ENCODE assay signal across 20 cellular contexts in genomic region chr1:226943927-226944326, GRCh38. TPM values are rescaled to one million over a fixed set of nuclear protein-coding genes. Genes with fewer than 3 reads are reported as not detected.
DNase-seq lines count a peak whose midpoint lies in the region; ATAC-seq and TF ChIP-seq lines count a peak whose summit lies in the region.
"Had no signal": no experiment of that assay in that cellular context is flagged by ENCODE, and none has a peak within 500 bp of the region (broad histone marks: within the 10 kb centered on the region; RNA-seq: fewer than 3 reads in every experiment).

No MANE protein-coding gene starts in this region.

- TF ChIP-seq POLR2A in esophagus muscularis mucosa (IDR thresholded peaks at IDR 0.05; ENCODE audit: low read depth) (no peak), prostate gland (IDR thresholded peaks at IDR 0.05) (no peak)

- 100% methylated on average over 2 of the region's 2 CpGs for WGBS in esophagus muscularis mucosa
- WGBS in prostate gland: 94% methylated on average over 2 of the region's 2 CpGs

- TF ChIP-seq CTCF in esophagus muscularis mucosa (IDR thresholded peaks at IDR 0.05) (no peak), progenitor cell of endocrine pancreas (IDR thresholded peaks at IDR 0.05; ENCODE audit: unreplicated experiment) (no peak), prostate gland (IDR thresholded peaks at IDR 0.05) (no peak)

- peak overlapping the region; percentile 78 to 87 (median 82) for H3K27ac Mint-ChIP-seq in CD4-positive, CD25-positive, alpha-beta regulatory T cell
- H3K27ac Mint-ChIP-seq in T-helper 17 cell (peak overlapping the region; percentile 69), progenitor cell of endocrine pancreas (peak overlapping the region; percentile 96)
- H3K27ac Mint-ChIP-seq: activated CD8-positive, alpha-beta T cell treated with anti-CD3 and anti-CD28 coated beads for 36 hours; activated naive CD8-positive, alpha-beta T cell treated with anti-CD3 and anti-CD28 coated beads, Interleukin-2, amount 50 U/mL, for 24 hours; T-cell had no signal

- peaks cover 5% of the 10 kb centered on the region for H3K36me3 ChIP-seq in CD4-positive, CD25-positive, alpha-beta regulatory T cell (ENCODE audit: control insufficient read depth, insufficient read depth, low read length)
- no peaks in the 10 kb centered on the region for H3K36me3 ChIP-seq in esophagus muscularis mucosa
- H3K36me3 ChIP-seq in prostate gland: no peaks in the 10 kb centered on the region

- no peak for ATAC-seq in CD4-positive, CD25-positive, alpha-beta regulatory T cell (ENCODE audit: low read depth in 2 of 2)
- no peak for ATAC-seq in T-helper 17 cell
- ATAC-seq: activated CD8-positive, alpha-beta T cell treated with anti-CD3 and anti-CD28 coated beads for 36 hours; activated naive CD8-positive, alpha-beta T cell treated with anti-CD3 and anti-CD28 coated beads, Interleukin-2, amount 50 U/mL, for 24 hours; activated T-cell treated with anti-CD3 and anti-CD28 coated beads, Interleukin-2, amount 50 U/mL, for 72 hours; sciatic nerve; T-cell had no signal

- peaks cover 28% of the 10 kb centered on the region for H3K36me3 Mint-ChIP-seq in CD4-positive, CD25-positive, alpha-beta regulatory T cell
- H3K36me3 Mint-ChIP-seq in T-helper 17 cell (ENCODE audit: low read depth) (no peaks in the 10 kb centered on the region), progenitor cell of endocrine pancreas (ENCODE audit: insufficient read depth) (peaks cover 3% of the 10 kb centered on the region)

- H3K27me3 Mint-ChIP-seq in CD4-positive, CD25-positive, alpha-beta regulatory T cell: peaks cover 4% of the 10 kb centered on the region
- H3K27me3 Mint-ChIP-seq in T-helper 17 cell: no peaks in the 10 kb centered on the region
- no peaks in the 10 kb centered on the region for H3K27me3 Mint-ChIP-seq in progenitor cell of endocrine pancreas
- H3K27me3 Mint-ChIP-seq: activated CD8-positive, alpha-beta T cell treated with anti-CD3 and anti-CD28 coated beads for 36 hours; activated naive CD8-positive, alpha-beta T cell treated with anti-CD3 and anti-CD28 coated beads, Interleukin-2, amount 50 U/mL, for 24 hours; T-cell had no signal

- H3K27me3 ChIP-seq in CD4-positive, CD25-positive, alpha-beta regulatory T cell (ENCODE audit: control insufficient read depth, insufficient read depth, low read length): no peaks in the 10 kb centered on the region
- H3K27me3 ChIP-seq in esophagus muscularis mucosa (no peaks in the 10 kb centered on the region), prostate gland (replicated peaks; ENCODE audit: insufficient read depth) (no peaks in the 10 kb centered on the region)

- H3K27ac ChIP-seq in CD4-positive, CD25-positive, alpha-beta regulatory T cell (ENCODE audit: insufficient read depth, low read length, poor library complexity, severe bottlenecking): no peak overlapping the region
- H3K27ac ChIP-seq in esophagus muscularis mucosa (replicated peaks in 1 of 4): peak overlapping the region in 3 of 4 donors; percentile 17 to 93 (median 55)
- H3K27ac ChIP-seq in prostate gland: no peak overlapping the region

- peaks cover 0 to 3% (median 0%) of the 10 kb centered on the region in 7 donors for H3K9me3 Mint-ChIP-seq in CD4-positive, CD25-positive, alpha-beta regulatory T cell
- H3K9me3 Mint-ChIP-seq in progenitor cell of endocrine pancreas (ENCODE audit: low read depth): no peaks in the 10 kb centered on the region
- H3K9me3 Mint-ChIP-seq: activated naive CD8-positive, alpha-beta T cell treated with anti-CD3 and anti-CD28 coated beads, Interleukin-2, amount 50 U/mL, for 24 hours had no signal

- intact Hi-C loops in esophagus muscularis mucosa (cut with DNase I): no loop called here
- intact Hi-C loops in prostate gland (cut with DNase I): loop anchor here (5.0 to 10.0 kb wide), 2 partner anchors 43 to 371 kb away; partner anchors contain the start of gene CDC42BPA
- intact Hi-C loops in head of caudate nucleus (cut with DNase I): loop anchor here (5.0 to 10.0 kb wide), 2 partner anchors 38 to 371 kb away; partner anchors contain the start of gene CDC42BPA

- no peak for TF ChIP-seq EP300 in esophagus muscularis mucosa (IDR thresholded peaks at IDR 0.05)

- no peaks in the 10 kb centered on the region for H3K9me3 ChIP-seq in CD4-positive, CD25-positive, alpha-beta regulatory T cell (ENCODE audit: control insufficient read depth in 2 of 2, low read length in 2 of 2)
- no peaks in the 10 kb centered on the region for H3K9me3 ChIP-seq in T-helper 17 cell (ENCODE audit: control insufficient read depth, low read length, poor library complexity, severe bottlenecking)
- peaks cover 0 to 8% (median 3%) of the 10 kb centered on the region in 4 donors for H3K9me3 ChIP-seq in esophagus muscularis mucosa
- H3K9me3 ChIP-seq in prostate gland: no peaks in the 10 kb centered on the region

- H3K4me1 ChIP-seq in CD4-positive, CD25-positive, alpha-beta regulatory T cell (ENCODE audit: control insufficient read depth, insufficient read depth, low read length, poor library complexity, severe bottlenecking): peaks cover 35% of the 10 kb centered on the region
- H3K4me1 ChIP-seq in esophagus muscularis mucosa (peaks cover 46 to 68% (median 67%) of the 10 kb centered on the region in 4 donors), prostate gland (replicated peaks) (peaks cover 5% of the 10 kb centered on the region)

- peak overlapping the region in 2 of 4 donors; percentile 38 to 83 for H3K4me3 Mint-ChIP-seq in CD4-positive, CD25-positive, alpha-beta regulatory T cell
- peak overlapping the region; percentile 66 for H3K4me3 Mint-ChIP-seq in T-helper 17 cell
- no peak overlapping the region for H3K4me3 Mint-ChIP-seq in progenitor cell of endocrine pancreas (ENCODE audit: low read depth)
- H3K4me3 Mint-ChIP-seq: activated CD8-positive, alpha-beta T cell treated with anti-CD3 and anti-CD28 coated beads for 36 hours; activated naive CD8-positive, alpha-beta T cell treated with anti-CD3 and anti-CD28 coated beads, Interleukin-2, amount 50 U/mL, for 24 hours; activated T-cell treated with anti-CD3 and anti-CD28 coated beads, Interleukin-2, amount 50 U/mL, for 72 hours; T-cell had no signal

- DNase-seq in CD4-positive, CD25-positive, alpha-beta regulatory T cell: no peak
- DNase-seq in T-helper 17 cell (no peak), esophagus muscularis mucosa (ENCODE audit: extremely low spot score) (no peak), progenitor cell of endocrine pancreas (ENCODE audit: low spot score, unreplicated experiment) (no peak), OCI-M2 (lab: John Stamatoyannopoulos, UW; ENCODE audit: unreplicated experiment) (no peak), prostate gland (ENCODE audit: low spot score) (no peak), SKM-1 treated with dmso at 0.1 percent for 144 hours (lab: John Stamatoyannopoulos, UW; ENCODE audit: unreplicated experiment) (no peak), head of caudate nucleus (no peak)
- DNase-seq: activated CD8-positive, alpha-beta T cell treated with anti-CD3 and anti-CD28 coated beads for 36 hours; activated naive CD8-positive, alpha-beta T cell treated with anti-CD3 and anti-CD28 coated beads, Interleukin-2, amount 50 U/mL, for 24 hours; activated T-cell treated with anti-CD3 and anti-CD28 coated beads, Interleukin-2, amount 50 U/mL, for 72 hours; effector CD4-positive, alpha-beta T cell; islet precursor cell; KG1; midbrain; NCI-H1092; NCI-H2081; stimulated activated CD4-positive, alpha-beta T cell treated with anti-CD3 and anti-CD28 coated beads, Interleukin-1b, Interleukin-23, amount 100 ng/mL, for 48 hours; T-cell had no signal

- no peak overlapping the region for H3K4me3 ChIP-seq in CD4-positive, CD25-positive, alpha-beta regulatory T cell (ENCODE audit: low read depth, low read length)
- H3K4me3 ChIP-seq in esophagus muscularis mucosa: no peak overlapping the region
- H3K4me3 ChIP-seq in prostate gland: no peak overlapping the region

- H3K4me1 Mint-ChIP-seq in CD4-positive, CD25-positive, alpha-beta regulatory T cell: peaks cover 20 to 91% (median 53%) of the 10 kb centered on the region in 4 donors
- H3K4me1 Mint-ChIP-seq in T-helper 17 cell: peaks cover 51% of the 10 kb centered on the region
- peaks cover 48% of the 10 kb centered on the region for H3K4me1 Mint-ChIP-seq in progenitor cell of endocrine pancreas (ENCODE audit: low read depth)

RNA-seq across cellular contexts. Expression of gene COQ8A, which starts 3.8 kb away (rescaled TPM):
- total RNA-seq in CD4-positive, CD25-positive, alpha-beta regulatory T cell: 44.1 TPM
- polyA plus RNA-seq in CD4-positive, CD25-positive, alpha-beta regulatory T cell: 10 to 100 TPM; 53.1 to 60.1 (median 56.4) TPM
- 10 to 100 TPM; 30.7 to 37.3 TPM for total RNA-seq in T-helper 17 cell
- total RNA-seq in esophagus muscularis mucosa: 100 to 1,000 TPM in 1 of 4 donors, 10 to 100 TPM in 3; 73.1 to 118 (median 80.9) TPM
- 31.0 and 33.3 TPM in 2 replicates for total RNA-seq in progenitor cell of endocrine pancreas
- total RNA-seq in prostate gland: 10 to 100 TPM; 61.8 to 66.1 TPM

Comparison
In these comparisons a context has a peak if more than half of its experiments do, and no peak if none do; other contexts are left out.
1. H3K27ac ChIP-seq: peak in esophagus muscularis mucosa (3 of 4); none in CD4-positive, CD25-positive, alpha-beta regulatory T cell (single experiment) and prostate gland (0 of 2).
2. Peak in every context shown above with its lines, with median percentiles within 50 percentile points of each other: H3K27ac Mint-ChIP-seq.